ENCODE assay signal across 1 cellular context in genomic region chr4:153174821-153175567, GRCh38.
TF ChIP-seq lines count a peak whose summit lies in the region.

No MANE protein-coding gene starts in this region.

TF ChIP-seq in HepG2, 621 proteins besides CTCF, POLR2A, EP300 and RAD21 (continued from another document and continues in another):
- 0 out of 2 replicates have a peak, but pooled peaks have one; percentile 56 for TF ChIP-seq HBP1 (CRISPR knock-in tag; IDR thresholded peaks at IDR 0.05; ENCODE audit: low read depth)
- no peak for TF ChIP-seq ARHGAP35 (CRISPR knock-in tag; IDR thresholded peaks at IDR 0.05; ENCODE audit: borderline replicate concordance)
- no peak for TF ChIP-seq ARNTL (CRISPR knock-in tag; IDR thresholded peaks at IDR 0.05)
- no peak for TF ChIP-seq ZC3H13 (CRISPR knock-in tag; IDR thresholded peaks at IDR 0.05)
- peak; percentile 47; the same call in 1 of the 2 replicates for TF ChIP-seq ZFP91 (CRISPR knock-in tag; IDR thresholded peaks at IDR 0.05; ENCODE audit: borderline replicate concordance)
- TF ChIP-seq CHD2 (IDR thresholded peaks at IDR 0.05; ENCODE audit: low read depth, low read length), result peak; percentile 41; the same call in 1 of the 2 replicates
- TF ChIP-seq MNT (IDR thresholded peaks at IDR 0.05), result no peak
- no peak for TF ChIP-seq ZBTB7A (CRISPR knock-in tag; IDR thresholded peaks at IDR 0.05)
- peak; percentile 39; the same call in 1 of the 2 replicates for TF ChIP-seq FOXK1 (CRISPR knock-in tag; IDR thresholded peaks at IDR 0.05; ENCODE audit: borderline replicate concordance, low read depth)
- no peak for TF ChIP-seq ZBTB46 (CRISPR knock-in tag; IDR thresholded peaks at IDR 0.05; ENCODE audit: borderline replicate concordance)
- TF ChIP-seq ZNF770 (CRISPR knock-in tag; IDR thresholded peaks at IDR 0.05), result peak; percentile 59; the same call in 1 of the 2 replicates
- no peak for TF ChIP-seq SAFB2 (CRISPR knock-in tag; IDR thresholded peaks at IDR 0.05; ENCODE audit: borderline replicate concordance, low read depth)
- TF ChIP-seq PREB (CRISPR knock-in tag; IDR thresholded peaks at IDR 0.05), result no peak
- TF ChIP-seq ZNF383 (CRISPR knock-in tag; IDR thresholded peaks at IDR 0.05; ENCODE audit: borderline replicate concordance), result no peak
- TF ChIP-seq ZNF562 (CRISPR knock-in tag; IDR thresholded peaks at IDR 0.05; ENCODE audit: borderline replicate concordance), result 0 out of 2 replicates have a peak, but pooled peaks have one; percentile 41
- peak; percentile 76 for TF ChIP-seq RCOR2 (CRISPR knock-in tag; IDR thresholded peaks at IDR 0.05)
- TF ChIP-seq CEBPG (CRISPR knock-in tag; IDR thresholded peaks at IDR 0.05), result peak; percentile 87
- no peak for TF ChIP-seq ZNF382 (CRISPR knock-in tag; IDR thresholded peaks at IDR 0.05; ENCODE audit: borderline replicate concordance)
- TF ChIP-seq MBNL3 (CRISPR knock-in tag; conservative IDR thresholded peaks at IDR 0.05), result no peak; the same call in 1 of the 2 replicates
- no peak for TF ChIP-seq ZNF703 (CRISPR knock-in tag; IDR thresholded peaks at IDR 0.05; ENCODE audit: borderline replicate concordance)
- no peak for TF ChIP-seq ZNF513 (CRISPR knock-in tag; conservative IDR thresholded peaks at IDR 0.05)
- TF ChIP-seq NAIF1 (CRISPR knock-in tag; IDR thresholded peaks at IDR 0.05; ENCODE audit: borderline replicate concordance), result no peak
- TF ChIP-seq ATF4 (CRISPR knock-in tag; IDR thresholded peaks at IDR 0.05), result peak in 1 of 2 experiments; percentile 70; a peak in 2 of 4 replicates
- no peak for TF ChIP-seq SIN3B (IDR thresholded peaks at IDR 0.05; ENCODE audit: low read length)
- peak; percentile 94 for TF ChIP-seq CEBPB (IDR thresholded peaks at IDR 0.05; ENCODE audit: borderline replicate concordance, low read depth, low read length)
- TF ChIP-seq ZFP36L2 (CRISPR knock-in tag; IDR thresholded peaks at IDR 0.05), result no peak
- TF ChIP-seq ZMYM2 (CRISPR knock-in tag; IDR thresholded peaks at IDR 0.05), result peak; percentile 96
- peak; percentile 76 for TF ChIP-seq PITX1 (CRISPR knock-in tag; IDR thresholded peaks at IDR 0.05)
- TF ChIP-seq ZNF788 (CRISPR knock-in tag; IDR thresholded peaks at IDR 0.05; ENCODE audit: borderline replicate concordance), result peak; percentile 67; the same call in 1 of the 2 replicates
- TF ChIP-seq AHDC1 (CRISPR knock-in tag; IDR thresholded peaks at IDR 0.05; ENCODE audit: borderline replicate concordance), result peak; percentile 83
- TF ChIP-seq GMEB2 (CRISPR knock-in tag; IDR thresholded peaks at IDR 0.05; ENCODE audit: low read depth), result no peak
- no peak for TF ChIP-seq ZUFSP (CRISPR knock-in tag; IDR thresholded peaks at IDR 0.05; ENCODE audit: borderline replicate concordance)
- TF ChIP-seq ZNF432 (CRISPR knock-in tag; IDR thresholded peaks at IDR 0.05; ENCODE audit: borderline replicate concordance), result no peak
- no peak for TF ChIP-seq HOXA5 (CRISPR knock-in tag; IDR thresholded peaks at IDR 0.05)
- no peak for TF ChIP-seq ZNF549 (CRISPR knock-in tag; IDR thresholded peaks at IDR 0.05)
- TF ChIP-seq ETV5 (CRISPR knock-in tag; IDR thresholded peaks at IDR 0.05; ENCODE audit: borderline replicate concordance), result peak; percentile 93; the same call in 1 of the 2 replicates
